8 cellular contexts compared by ENCODE assay signal in the genomic region with DNA sequence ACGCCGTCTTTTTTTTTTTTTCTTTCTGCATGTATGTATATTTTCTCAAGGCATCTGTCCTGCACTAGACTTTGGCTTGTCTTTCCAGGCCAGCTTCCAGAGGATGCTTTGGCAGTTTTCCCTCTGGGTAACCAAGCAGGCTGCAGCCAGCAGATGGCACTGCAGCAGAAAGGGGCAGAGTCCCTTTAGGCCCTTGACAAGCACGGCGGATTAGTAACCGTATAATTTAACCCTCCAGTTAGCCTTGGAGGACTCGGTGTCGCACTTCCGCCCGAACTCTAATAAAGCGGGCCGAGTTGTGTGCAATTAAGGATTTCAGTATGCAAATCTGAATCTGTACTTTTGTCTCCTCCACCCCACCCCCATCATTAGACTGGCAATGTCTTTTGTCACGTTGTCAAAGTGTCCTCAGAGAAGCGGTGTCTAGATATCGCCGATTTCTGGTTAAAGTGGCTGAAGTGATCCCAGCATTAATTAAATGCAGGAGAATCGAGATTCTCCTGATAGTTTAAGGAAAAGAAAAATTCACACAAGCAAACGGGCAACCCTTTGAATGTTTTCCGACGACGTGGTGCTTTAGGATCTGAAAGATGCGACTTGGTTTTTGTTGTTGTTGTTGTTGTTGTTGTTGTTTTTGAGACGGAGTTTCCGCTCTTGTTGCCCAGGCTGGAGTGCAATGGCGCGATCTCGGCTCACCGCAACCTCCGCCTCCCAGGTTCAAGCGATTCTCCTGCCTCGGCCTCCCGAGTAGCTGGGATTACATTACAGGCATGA. TPM values are rescaled to one million over a fixed set of nuclear protein-coding genes. Genes with fewer than 3 reads are reported as not detected.
DNase-seq lines count a peak whose midpoint lies in the region; ATAC-seq, FAIRE-seq and TF ChIP-seq lines count a peak whose summit lies in the region.

No MANE protein-coding gene starts in this region.

- H3K4me3 ChIP-seq in AG09309 (ENCODE audit: control insufficient read depth, low read depth, low read length), result no peak overlapping the region

- ATAC-seq in GM21526 (IDR thresholded peaks at IDR 0.05; ENCODE audit: low FRiP score, unreplicated experiment) (no peak), HG02678 (IDR thresholded peaks at IDR 0.05; ENCODE audit: unreplicated experiment) (no peak)

- no peak for DNase-seq in AG09309 (ENCODE audit: low read depth)
- DNase-seq in NCI-H446 treated with DMSO at 0.1 percent for 48 hours (lab: John Stamatoyannopoulos, UW), result peak; percentile 92
- peak; percentile 32 for DNase-seq in activated gamma-delta T cell treated with anti-CD3 and anti-CD28 coated beads, Interleukin-2, amount 50 U/mL, for 16 hours (ENCODE audit: low read depth)
- DNase-seq in frontal cortex (ENCODE audit: low spot score in 2 of 2), result peak; percentile 61 to 63
- peak in 53 of 56 donors; percentile 36 to 91 (median 77) for DNase-seq in nucleus accumbens (lab: John Stamatoyannopoulos, UW)

- TF ChIP-seq CTCF in AG09309 (IDR thresholded peaks at IDR 0.05; ENCODE audit: control insufficient read depth, insufficient read depth, low read depth, low read length, missing control alignments) (peak; percentile 62), GM12872 (IDR thresholded peaks at IDR 0.05; ENCODE audit: insufficient read depth, low read depth, low read length) (peak; percentile 49; the same call in 2 of the 3 replicates)

- FAIRE-seq in frontal cortex (lab: Jason Lieb, UNC), result no peak

RNA-seq across cellular contexts. Expression of gene TMEM167B, which starts 1.1 kb away (rescaled TPM):
- total RNA-seq in frontal cortex, result 44.4 TPM

RNA-seq across cellular contexts. Expression of gene TAF13, which starts 13.6 kb away (rescaled TPM):
- 74.6 TPM for total RNA-seq in frontal cortex

RNA-seq across cellular contexts. Expression of gene ELAPOR1, which starts 24.5 kb away (rescaled TPM):
- total RNA-seq in frontal cortex, result 15.9 TPM

RNA-seq across cellular contexts. Expression of gene WDR47, which starts 47.5 kb away (rescaled TPM):
- 277 TPM for total RNA-seq in frontal cortex
